ENCODE assay signal across 23 cellular contexts in genomic region chr2:204776781-204777559, GRCh38.
DNase-seq lines count a peak whose midpoint lies in the region; ATAC-seq, FAIRE-seq and TF ChIP-seq lines count a peak whose summit lies in the region.
"Had no signal": no experiment of that assay in that cellular context is flagged by ENCODE, and none has a peak within 500 bp of the region (broad histone marks: within the 10 kb centered on the region; RNA-seq: fewer than 3 reads in every experiment).

No MANE protein-coding gene starts in this region.

- intact Hi-C loops in IMR-90 (cut with micrococcal nuclease) (no loop called here), esophagus muscularis mucosa (cut with DNase I) (no loop called here)
- intact Hi-C loops in activated CD4-positive, alpha-beta T cell treated with anti-CD3 and anti-CD28 coated beads, Interleukin-2, amount 10 ng/mL, durations not matched to agents 24 days and 14 days (cut with micrococcal nuclease): no loop called here

- H2AK5ac ChIP-seq in IMR-90 (ENCODE audit: low read depth, low read length): no peak overlapping the region

- H3K9me3 ChIP-seq in IMR-90 (ENCODE audit: control insufficient read depth, insufficient read depth, low read length) (no peaks in the 10 kb centered on the region), astrocyte (ENCODE audit: insufficient read depth, low read depth, low read length) (no peaks in the 10 kb centered on the region), esophagus muscularis mucosa (no peaks in the 10 kb centered on the region)
- H3K9me3 ChIP-seq: adrenal gland, heart right ventricle, vagina had no signal

- H3K56ac ChIP-seq in IMR-90 (ENCODE audit: extremely low read depth, insufficient read depth, low read length): no peak overlapping the region

- H3K4me1 ChIP-seq in IMR-90 (ENCODE audit: control insufficient read depth, insufficient read depth, low read length) (peaks cover 3% of the 10 kb centered on the region), astrocyte (ENCODE audit: insufficient read depth, low read length) (no peaks in the 10 kb centered on the region), esophagus muscularis mucosa (peaks cover 0 to 27% (median 23%) of the 10 kb centered on the region in 4 donors)

- no peak for TF ChIP-seq RAD21 in IMR-90 (IDR thresholded peaks at IDR 0.05; ENCODE audit: low read length)

- no peak overlapping the region for H3K27ac Mint-ChIP-seq in astrocyte (ENCODE audit: unreplicated experiment)
- no peak overlapping the region for H3K27ac Mint-ChIP-seq in activated CD4-positive, alpha-beta T cell treated with anti-CD3 and anti-CD28 coated beads, Interleukin-2, amount 10 ng/mL, durations not matched to agents 24 days and 14 days
- H3K27ac Mint-ChIP-seq: neural progenitor cell had no signal

- H3K18ac ChIP-seq in IMR-90 (ENCODE audit: low read depth, low read length): no peak overlapping the region

- H4K91ac ChIP-seq in IMR-90 (ENCODE audit: insufficient read depth, low read depth, low read length): no peak overlapping the region

- peak overlapping the region; percentile 15; the same call in 1 of the 2 replicates for H3K4me2 ChIP-seq in IMR-90 (ENCODE audit: low read depth, low read length)
- H3K4me2 ChIP-seq in astrocyte (ENCODE audit: low read length): no peak overlapping the region
- H3K4me2 ChIP-seq: neural progenitor cell had no signal

- H3K79me1 ChIP-seq in IMR-90 (ENCODE audit: low read depth in 1 of 2, low read length in 2 of 2): peaks cover 12 to 31% of the 10 kb centered on the region in 2 experiments

- no peak overlapping the region for H2BK120ac ChIP-seq in IMR-90 (ENCODE audit: low read depth, low read length)

- WGBS in IMR-90 (ENCODE audit: extremely low coverage in 2 of 2, insufficient read length in 1 of 2), 2 experiments: no CpG with 5 or more reads among the region's 1 CpG
- WGBS in esophagus muscularis mucosa: 53% methylated on average over 1 of the region's 1 CpG

- H3K36me3 ChIP-seq in IMR-90 (ENCODE audit: control insufficient read depth, insufficient read depth, low read length) (no peaks in the 10 kb centered on the region), astrocyte (ENCODE audit: insufficient read depth, low read length) (no peaks in the 10 kb centered on the region), esophagus muscularis mucosa (no peaks in the 10 kb centered on the region)
- H3K36me3 ChIP-seq: adrenal gland, heart right ventricle, neural progenitor cell, vagina had no signal

- no peak overlapping the region for H3K4ac ChIP-seq in IMR-90 (ENCODE audit: low read depth, low read length)

- H4K20me1 ChIP-seq in IMR-90 (ENCODE audit: insufficient read depth, low read length) (peaks cover 10% of the 10 kb centered on the region), astrocyte (ENCODE audit: insufficient read depth, low read length) (no peaks in the 10 kb centered on the region)

- no peak overlapping the region for H4K8ac ChIP-seq in IMR-90 (ENCODE audit: low read depth in 2 of 2, low read length in 2 of 2)

- peak; percentile 84 for ATAC-seq in IMR-90 (ENCODE audit: low read depth)
- ATAC-seq: HCT116, heart right ventricle had no signal

- no peak overlapping the region for H3K23ac ChIP-seq in IMR-90 (ENCODE audit: low read depth, low read length)

- no peak overlapping the region for H3K4me3 Mint-ChIP-seq in astrocyte (ENCODE audit: unreplicated experiment)
- no peak overlapping the region for H3K4me3 Mint-ChIP-seq in activated CD4-positive, alpha-beta T cell treated with anti-CD3 and anti-CD28 coated beads, Interleukin-2, amount 10 ng/mL, durations not matched to agents 24 days and 14 days
- H3K4me3 Mint-ChIP-seq: neural progenitor cell had no signal

- H2AK9ac ChIP-seq in IMR-90 (replicated peaks; ENCODE audit: low read depth, low read length, poor library complexity): no peak overlapping the region

- H3K9ac ChIP-seq in IMR-90 (ENCODE audit: low read depth, low read length) (no peak overlapping the region), astrocyte (ENCODE audit: low read length) (no peak overlapping the region)
- H3K9ac ChIP-seq: neural progenitor cell had no signal

- H3K4me1 Mint-ChIP-seq in astrocyte (ENCODE audit: low read depth, unreplicated experiment): peaks cover 2% of the 10 kb centered on the region
- H3K4me1 Mint-ChIP-seq in activated CD4-positive, alpha-beta T cell treated with anti-CD3 and anti-CD28 coated beads, Interleukin-2, amount 10 ng/mL, durations not matched to agents 24 days and 14 days: no peaks in the 10 kb centered on the region
- H3K4me1 Mint-ChIP-seq: neural progenitor cell had no signal

- H3K9me3 Mint-ChIP-seq in astrocyte (ENCODE audit: unreplicated experiment): peaks cover 2% of the 10 kb centered on the region
- no peaks in the 10 kb centered on the region for H3K9me3 Mint-ChIP-seq in activated CD4-positive, alpha-beta T cell treated with anti-CD3 and anti-CD28 coated beads, Interleukin-2, amount 10 ng/mL, durations not matched to agents 24 days and 14 days
- H3K9me3 Mint-ChIP-seq: neural progenitor cell had no signal

- no peak overlapping the region for H4K5ac ChIP-seq in IMR-90 (ENCODE audit: low read depth, low read length)

- H3K27ac ChIP-seq in IMR-90 (ENCODE audit: insufficient read depth, low read length): no peak overlapping the region; the same call in 1 of the 2 replicates
- no peak overlapping the region for H3K27ac ChIP-seq in astrocyte (ENCODE audit: low read depth, low read length)
- H3K27ac ChIP-seq in esophagus muscularis mucosa (replicated peaks in 1 of 4): peak overlapping the region in 1 of 4 donors; percentile 6
- H3K27ac ChIP-seq: adrenal gland, heart right ventricle, neural progenitor cell, vagina had no signal

- CTCF ChIA-PET in IMR-90 (lab: Yijun Ruan, JAX): no interaction called here

- in situ Hi-C loops in IMR-90 (cut with MboI; ENCODE audit: low sequenced_read_pairs): no loop called here

- POLR2A ChIA-PET in IMR-90 (lab: Charles Lee; ENCODE audit: unreplicated experiment): no interaction called here

- no peak overlapping the region for H2BK15ac ChIP-seq in IMR-90 (ENCODE audit: low read depth, low read length)

- H3K4me3 ChIP-seq in IMR-90 (ENCODE audit: insufficient read depth, low read depth, low read length) (no peak overlapping the region), astrocyte (ENCODE audit: insufficient read depth, low read depth, low read length) (no peak overlapping the region), fibroblast of villous mesenchyme (ENCODE audit: low read depth, low read length) (no peak overlapping the region), esophagus muscularis mucosa (no peak overlapping the region)
- H3K4me3 ChIP-seq: adrenal gland, heart right ventricle, neural progenitor cell, vagina had no signal

- no peak for TF ChIP-seq EP300 in esophagus muscularis mucosa (IDR thresholded peaks at IDR 0.05)

- peak; percentile 50 for DNase-seq in CMK (ENCODE audit: low read depth)
- DNase-seq in IMR-90: peak; percentile 75
- DNase-seq in astrocyte (ENCODE audit: low read depth): peak; percentile 82
- DNase-seq in fibroblast of villous mesenchyme (ENCODE audit: low read depth): peak; percentile 49
- no peak for DNase-seq in esophagus muscularis mucosa (ENCODE audit: extremely low spot score)
- DNase-seq in NCI-H510A (lab: John Stamatoyannopoulos, UW): no peak
- DNase-seq in NCI-H1694 (lab: John Stamatoyannopoulos, UW): no peak
- DNase-seq in activated CD4-positive, alpha-beta T cell treated with anti-CD3 and anti-CD28 coated beads, Interleukin-2, amount 10 ng/mL, durations not matched to agents 24 days and 14 days: no peak
- DNase-seq: activated CD8-positive, alpha-beta memory T cell treated with anti-CD3 and anti-CD28 coated beads for 24 hours; adrenal gland; AML-193; Calu3; cortex of kidney; heart right ventricle; kidney; mesendoderm; NCI-H1048; NCI-H2107; RPMI8226 had no signal

- FAIRE-seq in astrocyte (lab: Jason Lieb, UNC): no peak
- FAIRE-seq: GM18507, kidney had no signal

- H2AFZ ChIP-seq in IMR-90 (replicated peaks; ENCODE audit: low read length, poor library complexity): no peak overlapping the region
- H2AFZ ChIP-seq in astrocyte (ENCODE audit: low read depth, low read length): no peak overlapping the region
- H2AFZ ChIP-seq: neural progenitor cell had no signal

- H3K36me3 Mint-ChIP-seq in astrocyte (ENCODE audit: low read depth, unreplicated experiment): no peaks in the 10 kb centered on the region
- H3K36me3 Mint-ChIP-seq in activated CD4-positive, alpha-beta T cell treated with anti-CD3 and anti-CD28 coated beads, Interleukin-2, amount 10 ng/mL, durations not matched to agents 24 days and 14 days (ENCODE audit: low read depth): no peaks in the 10 kb centered on the region
- H3K36me3 Mint-ChIP-seq: neural progenitor cell had no signal

- TF ChIP-seq CTCF in IMR-90 (conservative IDR thresholded peaks at IDR 0.05; ENCODE audit: low read depth, low read length) (no peak), astrocyte (IDR thresholded peaks at IDR 0.05; ENCODE audit: insufficient read depth, low read depth, low read length) (no peak), fibroblast of villous mesenchyme (IDR thresholded peaks at IDR 0.05; ENCODE audit: insufficient read depth, low read depth, low read length) (no peak), esophagus muscularis mucosa (IDR thresholded peaks at IDR 0.05) (no peak)

- TF ChIP-seq POLR2A in IMR-90 (IDR thresholded peaks at IDR 0.05; ENCODE audit: low read depth, low read length): no peak
- TF ChIP-seq POLR2A in esophagus muscularis mucosa (IDR thresholded peaks at IDR 0.05; ENCODE audit: low read depth): no peak

- H3K14ac ChIP-seq in IMR-90 (replicated peaks; ENCODE audit: low read depth, low read length): no peak overlapping the region

- no TSS peak for BruUV-seq in IMR-90 (replicated peaks; lab: Mats Ljungman, UMichigan)

- no peaks in the 10 kb centered on the region for H3K27me3 ChIP-seq in IMR-90 (ENCODE audit: control insufficient read depth, insufficient read depth, low read length)
- H3K27me3 ChIP-seq in astrocyte (ENCODE audit: insufficient read depth, low read length): no peaks in the 10 kb centered on the region
- H3K27me3 ChIP-seq in esophagus muscularis mucosa: no peaks in the 10 kb centered on the region
- H3K27me3 ChIP-seq: adrenal gland, heart right ventricle, neural progenitor cell, vagina had no signal

- H3K9me1 ChIP-seq in IMR-90 (ENCODE audit: insufficient read depth, low read length): no peaks in the 10 kb centered on the region

- H3K79me2 ChIP-seq in astrocyte (ENCODE audit: insufficient read depth, low read length): no peaks in the 10 kb centered on the region

- no peaks in the 10 kb centered on the region for H3K27me3 Mint-ChIP-seq in astrocyte (ENCODE audit: low read depth, unreplicated experiment)
- H3K27me3 Mint-ChIP-seq in activated CD4-positive, alpha-beta T cell treated with anti-CD3 and anti-CD28 coated beads, Interleukin-2, amount 10 ng/mL, durations not matched to agents 24 days and 14 days: peaks cover 25% of the 10 kb centered on the region

- no peak overlapping the region for H2BK20ac ChIP-seq in IMR-90 (ENCODE audit: low read depth, low read length)

- dilution Hi-C loops in IMR-90 (cut with HindIII; ENCODE audit: low sequenced_read_pairs, unreplicated experiment): no loop called here

- no peak overlapping the region for H2BK5ac ChIP-seq in IMR-90 (ENCODE audit: low read depth, low read length, poor library complexity, severe bottlenecking)

TF ChIP-seq in IMR-90, 13 proteins besides CTCF, POLR2A, EP300 and RAD21 (continues in another document):
- no peak for TF ChIP-seq RFX5 (IDR thresholded peaks at IDR 0.05; ENCODE audit: low read depth, low read length)
- TF ChIP-seq MXI1 (IDR thresholded peaks at IDR 0.05; ENCODE audit: borderline replicate concordance, low read depth, low read length): no peak

Comparison
In these comparisons a context has a peak if more than half of its experiments do, and no peak if none do; other contexts are left out.
1. DNase-seq: peak in CMK (single experiment), IMR-90 (single experiment), astrocyte (single experiment) and fibroblast of villous mesenchyme (single experiment); none in esophagus muscularis mucosa (single experiment), NCI-H510A (single experiment), NCI-H1694 (single experiment) and activated CD4-positive, alpha-beta T cell treated with anti-CD3 and anti-CD28 coated beads, Interleukin-2, amount 10 ng/mL, durations not matched to agents 24 days and 14 days (single experiment).